8 cellular contexts compared by ENCODE assay signal in the genomic region with DNA sequence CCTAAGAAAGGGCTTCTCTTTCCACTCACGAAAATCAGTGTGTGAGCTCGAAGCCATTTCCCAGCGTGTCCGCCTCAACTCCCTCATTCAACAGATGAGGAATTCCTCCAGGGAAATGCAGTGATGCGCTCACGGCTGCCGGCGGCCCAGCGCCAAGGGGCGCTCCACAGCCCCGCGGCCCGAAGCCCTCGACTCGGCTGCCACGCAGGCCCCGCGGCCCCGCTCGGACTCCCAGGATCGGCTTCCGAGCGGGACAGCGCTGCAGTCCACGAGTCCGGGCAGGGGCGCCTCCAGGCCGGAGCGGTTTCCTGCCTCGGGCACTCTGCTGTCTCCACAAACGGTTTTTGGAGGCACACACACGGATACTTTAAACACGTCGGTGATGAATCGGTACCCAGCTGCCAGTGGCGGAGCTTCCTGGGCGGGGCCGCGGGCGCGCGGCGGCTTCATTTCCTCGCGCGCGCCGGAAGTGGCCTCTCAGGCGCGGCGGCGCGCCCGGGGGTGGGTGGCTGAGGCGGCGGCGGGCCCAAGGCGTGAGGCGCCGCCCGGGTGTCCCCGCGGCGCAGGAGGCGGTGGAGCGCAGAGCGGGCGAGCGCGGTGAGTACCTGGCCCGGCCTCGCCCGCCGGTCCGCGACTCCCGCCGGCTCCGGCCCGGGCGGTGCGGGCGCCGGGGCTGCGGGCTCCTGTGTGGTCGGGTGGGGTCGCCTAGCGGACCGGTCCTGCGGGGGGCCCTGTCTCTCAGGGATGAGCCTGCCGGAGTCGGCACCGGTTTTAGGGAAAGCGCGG. TPM values are rescaled to one million over a fixed set of nuclear protein-coding genes. Genes with fewer than 3 reads are reported as not detected.
DNase-seq lines count a peak whose midpoint lies in the region; ATAC-seq lines count a peak whose summit lies in the region.

A gene with protein sequence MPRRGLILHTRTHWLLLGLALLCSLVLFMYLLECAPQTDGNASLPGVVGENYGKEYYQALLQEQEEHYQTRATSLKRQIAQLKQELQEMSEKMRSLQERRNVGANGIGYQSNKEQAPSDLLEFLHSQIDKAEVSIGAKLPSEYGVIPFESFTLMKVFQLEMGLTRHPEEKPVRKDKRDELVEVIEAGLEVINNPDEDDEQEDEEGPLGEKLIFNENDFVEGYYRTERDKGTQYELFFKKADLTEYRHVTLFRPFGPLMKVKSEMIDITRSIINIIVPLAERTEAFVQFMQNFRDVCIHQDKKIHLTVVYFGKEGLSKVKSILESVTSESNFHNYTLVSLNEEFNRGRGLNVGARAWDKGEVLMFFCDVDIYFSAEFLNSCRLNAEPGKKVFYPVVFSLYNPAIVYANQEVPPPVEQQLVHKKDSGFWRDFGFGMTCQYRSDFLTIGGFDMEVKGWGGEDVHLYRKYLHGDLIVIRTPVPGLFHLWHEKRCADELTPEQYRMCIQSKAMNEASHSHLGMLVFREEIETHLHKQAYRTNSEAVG (plus strand): TSS at position 475 of the 786 bp plus-strand sequence. CDS start 16,705 bp downstream, outside the sequence.

- DNase-seq in CD4-positive, CD25-positive, alpha-beta regulatory T cell: peak; percentile 82 to 95 (median 89)
- DNase-seq in NK-92 (lab: John Stamatoyannopoulos, UW; ENCODE audit: unreplicated experiment) (peak; percentile 51), memory B cell (ENCODE audit: low spot score in 2 of 2) (peak; percentile 79 to 85)
- peak; percentile 79 to 87 (median 87) for DNase-seq in effector memory CD8-positive, alpha-beta T cell
- DNase-seq in stimulated activated CD8-positive, alpha-beta memory T cell treated with anti-CD3 and anti-CD28 coated beads, Interleukin-12 subunit alpha, Interleukin-12 subunit beta, amount 100 ng/mL, for 1 hour (ENCODE audit: low read depth): peak; percentile 75

- POLR2A ChIA-PET in activated CD8-positive, alpha-beta memory T cell treated with anti-CD3 and anti-CD28 coated beads for 36 hours (lab: Charles Lee): interaction anchor here (0.6 to 4.4 kb wide), 7 partner anchors 8 to 261 kb away, joined by 3 to 39 read pairs (median 5); no protein-coding TSS in a partner anchor

- ATAC-seq in CD4-positive, CD25-positive, alpha-beta regulatory T cell (ENCODE audit: low read depth in 2 of 2): peak; percentile 68 to 79
- ATAC-seq in GM19397 (IDR thresholded peaks at IDR 0.05; ENCODE audit: unreplicated experiment): peak; percentile 71
- peak; percentile 47 for ATAC-seq in HG03558 (IDR thresholded peaks at IDR 0.05; ENCODE audit: extremely low read depth, unreplicated experiment)
- peak; percentile 79 for ATAC-seq in effector memory CD8-positive, alpha-beta T cell (replicated peaks)
- ATAC-seq in memory B cell (ENCODE audit: low read depth): peak; percentile 82

- H3K27ac Mint-ChIP-seq in CD4-positive, CD25-positive, alpha-beta regulatory T cell: peak within 1 kb of the TSS; percentile 98 to 100 (median 99)
- H3K27ac Mint-ChIP-seq in effector memory CD8-positive, alpha-beta T cell: peak within 1 kb of the TSS; percentile 94 to 98
- peak within 1 kb of the TSS; percentile 99 for H3K27ac Mint-ChIP-seq in memory B cell

- H3K9me3 Mint-ChIP-seq in CD4-positive, CD25-positive, alpha-beta regulatory T cell: peaks cover 0 to 1% (median 0%) of the 10 kb centered on the region in 7 donors
- no peaks in the 10 kb centered on the region for H3K9me3 Mint-ChIP-seq in effector memory CD8-positive, alpha-beta T cell
- H3K9me3 Mint-ChIP-seq in memory B cell: no peaks in the 10 kb centered on the region

- no peaks in the 10 kb centered on the region for H3K9me3 ChIP-seq in CD4-positive, CD25-positive, alpha-beta regulatory T cell (ENCODE audit: control insufficient read depth in 2 of 2, low read length in 2 of 2)

- peak within 1 kb of the TSS; percentile 95 to 100 (median 97) for H3K4me3 Mint-ChIP-seq in CD4-positive, CD25-positive, alpha-beta regulatory T cell
- H3K4me3 Mint-ChIP-seq in effector memory CD8-positive, alpha-beta T cell: peak within 1 kb of the TSS; percentile 93 to 96
- peak within 1 kb of the TSS; percentile 96 for H3K4me3 Mint-ChIP-seq in memory B cell

- peaks cover 4% of the 10 kb centered on the region for H3K36me3 Mint-ChIP-seq in CD4-positive, CD25-positive, alpha-beta regulatory T cell
- H3K36me3 Mint-ChIP-seq in effector memory CD8-positive, alpha-beta T cell (ENCODE audit: insufficient read depth): peaks cover 36% of the 10 kb centered on the region
- peaks cover 4% of the 10 kb centered on the region for H3K36me3 Mint-ChIP-seq in memory B cell

- CTCF ChIA-PET in activated CD8-positive, alpha-beta memory T cell treated with anti-CD3 and anti-CD28 coated beads for 36 hours (lab: Charles Lee): interaction anchor here (1.4 to 3.3 kb wide), 4 partner anchors 9 to 161 kb away, joined by 3 to 11 read pairs (median 5); no protein-coding TSS in a partner anchor

- H3K27ac ChIP-seq in CD4-positive, CD25-positive, alpha-beta regulatory T cell (ENCODE audit: insufficient read depth, low read length, poor library complexity, severe bottlenecking): peak within 1 kb of the TSS; percentile 93

- peaks cover 54% of the 10 kb centered on the region for H3K4me1 ChIP-seq in CD4-positive, CD25-positive, alpha-beta regulatory T cell (ENCODE audit: control insufficient read depth, insufficient read depth, low read length, poor library complexity, severe bottlenecking)

- H3K27me3 Mint-ChIP-seq in CD4-positive, CD25-positive, alpha-beta regulatory T cell: no peaks in the 10 kb centered on the region
- H3K27me3 Mint-ChIP-seq in effector memory CD8-positive, alpha-beta T cell: no peaks in the 10 kb centered on the region
- H3K27me3 Mint-ChIP-seq in memory B cell: no peaks in the 10 kb centered on the region

- peaks cover 23 to 60% (median 49%) of the 10 kb centered on the region in 4 donors for H3K4me1 Mint-ChIP-seq in CD4-positive, CD25-positive, alpha-beta regulatory T cell
- peaks cover 42 to 49% of the 10 kb centered on the region in 2 donors for H3K4me1 Mint-ChIP-seq in effector memory CD8-positive, alpha-beta T cell (ENCODE audit: low read depth in 2 of 2)
- peaks cover 40% of the 10 kb centered on the region for H3K4me1 Mint-ChIP-seq in memory B cell

- H3K4me3 ChIP-seq in CD4-positive, CD25-positive, alpha-beta regulatory T cell (ENCODE audit: low read depth, low read length): peak within 1 kb of the TSS; percentile 96

- H3K27me3 ChIP-seq in CD4-positive, CD25-positive, alpha-beta regulatory T cell (ENCODE audit: control insufficient read depth, insufficient read depth, low read length): no peaks in the 10 kb centered on the region

- H3K36me3 ChIP-seq in CD4-positive, CD25-positive, alpha-beta regulatory T cell (ENCODE audit: control insufficient read depth, insufficient read depth, low read length): no peaks in the 10 kb centered on the region

RNA-seq across cellular contexts. Expression of the gene that starts here (rescaled TPM):
- 69.4 TPM for total RNA-seq in CD4-positive, CD25-positive, alpha-beta regulatory T cell
- 10 to 100 TPM; 17.2 to 26.3 (median 22.8) TPM for polyA plus RNA-seq in CD4-positive, CD25-positive, alpha-beta regulatory T cell
- total RNA-seq in activated CD8-positive, alpha-beta memory T cell treated with anti-CD3 and anti-CD28 coated beads for 36 hours: 10 to 100 TPM; 17.0 to 17.4 TPM

Comparison
In these comparisons a context has a peak if more than half of its experiments do, and no peak if none do; other contexts are left out.
1. Peak in every context shown above with its lines: DNase-seq, ATAC-seq, H3K4me3 ChIP-seq and H3K27ac ChIP-seq.